12 cellular contexts compared by ENCODE assay signal in the genomic region with DNA sequence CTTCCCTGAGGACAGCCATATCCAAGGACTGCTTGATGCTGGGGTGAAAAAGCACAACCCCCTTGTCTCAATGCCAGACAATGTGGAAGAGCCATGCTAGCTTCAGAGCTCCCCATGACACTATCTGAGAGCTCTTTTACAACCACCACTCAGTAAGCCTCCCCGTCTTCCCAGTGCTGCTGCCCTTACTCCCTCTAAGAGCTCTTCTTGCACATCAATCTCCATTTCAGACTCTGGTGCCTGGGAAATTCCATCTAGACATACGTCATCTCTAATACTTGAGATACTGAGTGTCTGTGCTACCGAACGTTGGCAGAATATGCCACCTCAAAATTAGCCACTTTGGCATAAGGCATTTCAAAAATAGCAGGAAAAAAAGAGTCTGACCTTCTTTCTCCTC.
DNase-seq lines count a peak whose midpoint lies in the region; ATAC-seq and TF ChIP-seq lines count a peak whose summit lies in the region.
"Had no signal": no experiment of that assay in that cellular context is flagged by ENCODE, and none has a peak within 500 bp of the region (broad histone marks: within the 10 kb centered on the region; RNA-seq: fewer than 3 reads in every experiment).

No MANE protein-coding gene starts in this region.

- peak in 3 of 4 donors; percentile 45 to 87 (median 74) for ATAC-seq in heart left ventricle
- ATAC-seq in Right ventricle myocardium superior (ENCODE audit: poor library complexity), result no peak
- peak; percentile 59 for ATAC-seq in upper lobe of right lung
- no peak for ATAC-seq in GM18907 (IDR thresholded peaks at IDR 0.05; ENCODE audit: unreplicated experiment)
- ATAC-seq: body of pancreas had no signal

- 28 to 38% (median 32%) methylated on average over 4 of the region's 4 CpGs for WGBS in heart left ventricle, 4 donors
- 62 to 76% (median 73%) methylated on average over 4 of the region's 4 CpGs for WGBS in spleen, 5 donors

- TF ChIP-seq POLR2A in heart left ventricle (IDR thresholded peaks at IDR 0.05), result no peak
- TF ChIP-seq POLR2A in spleen (IDR thresholded peaks at IDR 0.05), result no peak

- TF ChIP-seq CTCF in heart left ventricle (IDR thresholded peaks at IDR 0.05) (no peak), upper lobe of right lung (IDR thresholded peaks at IDR 0.05) (no peak), spleen (IDR thresholded peaks at IDR 0.05 in 8 of 11, conservative IDR thresholded peaks at IDR 0.05 in 3 of 11) (no peak)

- no peaks in the 10 kb centered on the region for H3K9me3 Mint-ChIP-seq in activated T-helper 1 cell treated with anti-CD3 and anti-CD28 coated beads, Interleukin-12 subunit alpha, Interleukin-12 subunit beta, Interleukin-2, Interleukin-4 antibody, amounts not matched to agents 30 ng/mL and 10 ng/mL and 1 ng/mL, durations not matched to agents 14 hours and 24 hours and 36 hours

- H3K27ac ChIP-seq in heart left ventricle (peak overlapping the region in 2 of 12 donors; percentile 25 to 49), layer of hippocampus (ENCODE audit: low read depth, low read length) (peak overlapping the region; percentile 72), upper lobe of right lung (no peak overlapping the region), spleen (no peak overlapping the region)
- H3K27ac ChIP-seq: body of pancreas had no signal

- H3K27ac Mint-ChIP-seq in activated T-helper 1 cell treated with anti-CD3 and anti-CD28 coated beads, Interleukin-12 subunit alpha, Interleukin-12 subunit beta, Interleukin-2, Interleukin-4 antibody, amounts not matched to agents 30 ng/mL and 10 ng/mL and 1 ng/mL, durations not matched to agents 14 hours and 24 hours and 36 hours, result no peak overlapping the region
- H3K27ac Mint-ChIP-seq: naive B cell had no signal

- DNase-seq in heart left ventricle (peak in 1 of 5 donors; percentile 6), Right ventricle myocardium superior (no peak), astrocyte of the hippocampus (ENCODE audit: low read depth, low spot score) (peak; percentile 36), upper lobe of right lung (no peak), spleen (no peak)
- no peak for DNase-seq in activated T-helper 1 cell treated with anti-CD3 and anti-CD28 coated beads, Interleukin-12 subunit alpha, Interleukin-12 subunit beta, Interleukin-2, Interleukin-4 antibody, amounts not matched to agents 30 ng/mL and 10 ng/mL and 1 ng/mL, durations not matched to agents 14 hours and 24 hours and 36 hours (ENCODE audit: low spot score)
- DNase-seq: body of pancreas; naive B cell; NCI-H1417 treated with DMSO at 0.1 percent for 48 hours; NK-92 treated with Interleukin-12 subunit alpha and Interleukin-12 subunit beta, amount 100 ng/mL, for 24 hours had no signal

- H3K4me1 Mint-ChIP-seq in activated T-helper 1 cell treated with anti-CD3 and anti-CD28 coated beads, Interleukin-12 subunit alpha, Interleukin-12 subunit beta, Interleukin-2, Interleukin-4 antibody, amounts not matched to agents 30 ng/mL and 10 ng/mL and 1 ng/mL, durations not matched to agents 14 hours and 24 hours and 36 hours (ENCODE audit: low read depth), result peaks cover 5% of the 10 kb centered on the region
- H3K4me1 Mint-ChIP-seq: naive B cell had no signal

- H3K36me3 ChIP-seq in heart left ventricle (no peaks in the 10 kb centered on the region), upper lobe of right lung (no peaks in the 10 kb centered on the region), spleen (no peaks in the 10 kb centered on the region)

- H3K4me3 ChIP-seq in heart left ventricle (no peak overlapping the region), upper lobe of right lung (no peak overlapping the region), spleen (no peak overlapping the region)
- H3K4me3 ChIP-seq: body of pancreas had no signal

- no peak overlapping the region for H3K4me3 Mint-ChIP-seq in activated T-helper 1 cell treated with anti-CD3 and anti-CD28 coated beads, Interleukin-12 subunit alpha, Interleukin-12 subunit beta, Interleukin-2, Interleukin-4 antibody, amounts not matched to agents 30 ng/mL and 10 ng/mL and 1 ng/mL, durations not matched to agents 14 hours and 24 hours and 36 hours
- H3K4me3 Mint-ChIP-seq: naive B cell had no signal

- H3K27me3 ChIP-seq in heart left ventricle (no peaks in the 10 kb centered on the region), layer of hippocampus (ENCODE audit: control insufficient read depth, insufficient read depth, low read length) (no peaks in the 10 kb centered on the region), upper lobe of right lung (no peaks in the 10 kb centered on the region), spleen (replicated peaks in 1 of 7) (no peaks in the 10 kb centered on the region)
- H3K27me3 ChIP-seq: body of pancreas had no signal

- intact Hi-C loops in heart left ventricle (cut with DNase I) (no loop called here), Right ventricle myocardium superior (cut with DNase I) (no loop called here), upper lobe of right lung (cut with DNase I) (no loop called here), spleen (cut with DNase I; ENCODE audit: low total_unique reads) (no loop called here)
- intact Hi-C loops in activated T-helper 1 cell treated with anti-CD3 and anti-CD28 coated beads, Interleukin-12 subunit alpha, Interleukin-12 subunit beta, Interleukin-2, Interleukin-4 antibody, amounts not matched to agents 30 ng/mL and 10 ng/mL and 1 ng/mL, durations not matched to agents 14 hours and 24 hours and 36 hours (cut with micrococcal nuclease), result no loop called here

- no peaks in the 10 kb centered on the region for H3K36me3 Mint-ChIP-seq in activated T-helper 1 cell treated with anti-CD3 and anti-CD28 coated beads, Interleukin-12 subunit alpha, Interleukin-12 subunit beta, Interleukin-2, Interleukin-4 antibody, amounts not matched to agents 30 ng/mL and 10 ng/mL and 1 ng/mL, durations not matched to agents 14 hours and 24 hours and 36 hours (ENCODE audit: low read depth)
- H3K36me3 Mint-ChIP-seq: naive B cell had no signal

- H3K4me1 ChIP-seq in heart left ventricle (peaks cover 0 to 15% (median 4%) of the 10 kb centered on the region in 12 donors), upper lobe of right lung (no peaks in the 10 kb centered on the region), spleen (no peaks in the 10 kb centered on the region)
- H3K4me1 ChIP-seq: body of pancreas had no signal

- no peaks in the 10 kb centered on the region for H3K27me3 Mint-ChIP-seq in activated T-helper 1 cell treated with anti-CD3 and anti-CD28 coated beads, Interleukin-12 subunit alpha, Interleukin-12 subunit beta, Interleukin-2, Interleukin-4 antibody, amounts not matched to agents 30 ng/mL and 10 ng/mL and 1 ng/mL, durations not matched to agents 14 hours and 24 hours and 36 hours (ENCODE audit: insufficient read depth)
- H3K27me3 Mint-ChIP-seq: naive B cell had no signal

- no peaks in the 10 kb centered on the region for H3K9me3 ChIP-seq in heart left ventricle
- H3K9me3 ChIP-seq in upper lobe of right lung, result no peaks in the 10 kb centered on the region
- no peaks in the 10 kb centered on the region for H3K9me3 ChIP-seq in spleen
- H3K9me3 ChIP-seq: body of pancreas had no signal

Comparison
In these comparisons a context has a peak if more than half of its experiments do, and no peak if none do; other contexts are left out.
1. ATAC-seq: peak in heart left ventricle (3 of 4) and upper lobe of right lung (single experiment); none in Right ventricle myocardium superior (single experiment) and GM18907 (single experiment).